4 cellular contexts compared by ENCODE assay signal in genomic region chr20:59557733-59558529, GRCh38. TPM values are rescaled to one million over a fixed set of nuclear protein-coding genes. Genes with fewer than 3 reads are reported as not detected.
"Had no signal": no experiment of that assay in that cellular context is flagged by ENCODE, and none has a peak within 500 bp of the region (broad histone marks: within the 10 kb centered on the region; RNA-seq: fewer than 3 reads in every experiment).

No MANE protein-coding gene starts in this region.

RNA-seq across cellular contexts. Expression of gene PHACTR3, which starts 46.4 kb away (rescaled TPM):
- total RNA-seq: myocyte, osteocyte, pulmonary artery endothelial cell had no signal
- polyA plus RNA-seq: naive thymus-derived CD4-positive, alpha-beta T cell had no signal
